15 cellular contexts compared by ENCODE assay signal in the genomic region with DNA sequence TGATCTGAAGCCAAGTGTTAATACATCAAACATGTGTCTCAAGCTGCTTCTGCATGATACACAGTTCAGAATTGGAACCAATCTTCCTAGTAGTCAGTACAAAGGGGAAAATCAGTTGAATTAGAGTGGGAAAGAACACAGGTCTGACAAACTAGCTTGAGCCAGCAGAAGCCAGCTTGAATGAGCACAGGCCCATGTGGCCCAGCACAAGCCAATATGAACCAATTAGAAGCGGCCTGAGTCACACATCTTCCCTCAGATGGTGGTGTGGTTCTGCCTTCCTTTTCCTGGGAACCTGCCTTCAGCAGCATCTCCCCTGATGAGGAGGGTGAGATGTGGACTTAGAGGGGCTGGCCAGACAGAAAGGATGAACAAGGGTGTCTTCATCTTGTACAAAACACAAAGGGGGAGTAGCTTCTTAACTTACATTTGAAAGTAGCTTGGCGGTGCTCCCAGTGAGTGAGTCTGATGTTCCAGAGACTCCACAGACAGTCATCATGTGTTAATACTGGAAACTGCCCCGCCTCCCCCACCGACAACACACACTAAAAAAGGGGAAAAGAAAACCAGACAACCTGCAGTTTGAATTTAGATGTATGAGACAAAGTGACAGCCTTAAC.
DNase-seq lines count a peak whose midpoint lies in the region; ATAC-seq and TF ChIP-seq lines count a peak whose summit lies in the region.
"Had no signal": no experiment of that assay in that cellular context is flagged by ENCODE, and none has a peak within 500 bp of the region (broad histone marks: within the 10 kb centered on the region; RNA-seq: fewer than 3 reads in every experiment).

No MANE protein-coding gene starts in this region.

- CTCF ChIA-PET in RWPE1 (lab: Yijun Ruan, JAX) = no interaction called here
- CTCF ChIA-PET in activated CD8-positive, alpha-beta memory T cell treated with anti-CD3 and anti-CD28 coated beads, Interleukin-2, amount 10 ng/mL, durations not matched to agents 7 days and 5 days (lab: Charles Lee) = no interaction called here

- TF ChIP-seq CTCF in RWPE1 (conservative IDR thresholded peaks at IDR 0.05; ENCODE audit: low read depth) (no peak), fibroblast of pulmonary artery (IDR thresholded peaks at IDR 0.05; ENCODE audit: low read length, missing control alignments) (no peak)

- H3K36me3 Mint-ChIP-seq in activated CD8-positive, alpha-beta memory T cell treated with anti-CD3 and anti-CD28 coated beads, Interleukin-2, amount 10 ng/mL, durations not matched to agents 7 days and 5 days = no peaks in the 10 kb centered on the region

- no peak overlapping the region for H3K27ac ChIP-seq in RWPE1
- H3K27ac ChIP-seq: esophagus squamous epithelium, pancreas had no signal

- intact Hi-C loops in sciatic nerve (cut with DNase I) = no loop called here

- POLR2A ChIA-PET in RWPE1 (lab: Yijun Ruan, JAX; ENCODE audit: low non-redundant PET) = no interaction called here

- ATAC-seq in sciatic nerve = peak; percentile 28
- ATAC-seq in activated CD8-positive, alpha-beta memory T cell treated with anti-CD3 and anti-CD28 coated beads, Interleukin-2, amount 10 ng/mL, durations not matched to agents 7 days and 5 days = no peak
- no peak for ATAC-seq in activated CD4-positive, CD25-positive, alpha-beta regulatory T cell treated with anti-CD3 and anti-CD28 coated beads, Interleukin-2, amount 50 U/mL, for 24 hours
- ATAC-seq: pancreas; stimulated activated naive CD8-positive, alpha-beta T cell treated with anti-CD3 and anti-CD28 coated beads, Interleukin-15, Interleukin-2, amounts not matched to agents 100 U/mL and 50 U/mL, for 24 hours had no signal

- no peak overlapping the region for H3K27ac Mint-ChIP-seq in activated CD8-positive, alpha-beta memory T cell treated with anti-CD3 and anti-CD28 coated beads, Interleukin-2, amount 10 ng/mL, durations not matched to agents 7 days and 5 days
- H3K27ac Mint-ChIP-seq: activated CD4-positive, alpha-beta T cell treated with anti-CD3 and anti-CD28 coated beads, Interleukin-2, amount 10 ng/mL, durations not matched to agents 24 days and 14 days; activated T-helper 2 cell treated with anti-CD3 and anti-CD28 coated beads, Interferon-gamma antibody, Interleukin-2, Interleukin-4, amounts not matched to agents 10 μg/mL and 5 μg/mL and 100 μg/mL, durations not matched to agents 14 hours and 24 hours and 36 hours had no signal

- H3K4me3 ChIP-seq in fibroblast of pulmonary artery (replicated peaks; ENCODE audit: low read depth, low read length) = no peak overlapping the region
- H3K4me3 ChIP-seq: esophagus squamous epithelium, lung, pancreas had no signal

- DNase-seq in GM04503 (ENCODE audit: low read depth) (peak; percentile 24), RWPE1 (ENCODE audit: low spot score) (peak; percentile 20), fibroblast of pulmonary artery (ENCODE audit: low read depth) (peak; percentile 71), sciatic nerve (ENCODE audit: low spot score) (no peak), hippocampal formation (lab: John Stamatoyannopoulos, UW) (no peak), NCI-H187 treated with DMSO at 0.1 percent for 48 hours (lab: John Stamatoyannopoulos, UW) (no peak)
- DNase-seq in activated CD8-positive, alpha-beta memory T cell treated with anti-CD3 and anti-CD28 coated beads, Interleukin-2, amount 10 ng/mL, durations not matched to agents 7 days and 5 days = no peak
- DNase-seq: activated CD4-positive, alpha-beta T cell treated with anti-CD3 and anti-CD28 coated beads, Interleukin-2, amount 10 ng/mL, durations not matched to agents 24 days and 14 days; esophagus squamous epithelium; Karpas-422; pancreas; stimulated activated naive CD8-positive, alpha-beta T cell treated with anti-CD3 and anti-CD28 coated beads, Interleukin-15, Interleukin-2, amounts not matched to agents 100 U/mL and 50 U/mL, for 24 hours had no signal

- no peaks in the 10 kb centered on the region for H3K27me3 Mint-ChIP-seq in activated CD8-positive, alpha-beta memory T cell treated with anti-CD3 and anti-CD28 coated beads, Interleukin-2, amount 10 ng/mL, durations not matched to agents 7 days and 5 days
- H3K27me3 Mint-ChIP-seq: activated CD4-positive, alpha-beta T cell treated with anti-CD3 and anti-CD28 coated beads, Interleukin-2, amount 10 ng/mL, durations not matched to agents 24 days and 14 days had no signal

- no peak overlapping the region for H3K4me3 Mint-ChIP-seq in activated CD8-positive, alpha-beta memory T cell treated with anti-CD3 and anti-CD28 coated beads, Interleukin-2, amount 10 ng/mL, durations not matched to agents 7 days and 5 days
- H3K4me3 Mint-ChIP-seq: activated CD4-positive, alpha-beta T cell treated with anti-CD3 and anti-CD28 coated beads, Interleukin-2, amount 10 ng/mL, durations not matched to agents 24 days and 14 days had no signal

- no peaks in the 10 kb centered on the region for H3K9me3 Mint-ChIP-seq in activated CD8-positive, alpha-beta memory T cell treated with anti-CD3 and anti-CD28 coated beads, Interleukin-2, amount 10 ng/mL, durations not matched to agents 7 days and 5 days (ENCODE audit: low read depth)
- H3K9me3 Mint-ChIP-seq: activated CD4-positive, alpha-beta T cell treated with anti-CD3 and anti-CD28 coated beads, Interleukin-2, amount 10 ng/mL, durations not matched to agents 24 days and 14 days; activated T-helper 2 cell treated with anti-CD3 and anti-CD28 coated beads, Interferon-gamma antibody, Interleukin-2, Interleukin-4, amounts not matched to agents 10 μg/mL and 5 μg/mL and 100 μg/mL, durations not matched to agents 14 hours and 24 hours and 36 hours had no signal

- no peaks in the 10 kb centered on the region for H3K4me1 Mint-ChIP-seq in activated CD8-positive, alpha-beta memory T cell treated with anti-CD3 and anti-CD28 coated beads, Interleukin-2, amount 10 ng/mL, durations not matched to agents 7 days and 5 days
- H3K4me1 Mint-ChIP-seq: activated CD4-positive, alpha-beta T cell treated with anti-CD3 and anti-CD28 coated beads, Interleukin-2, amount 10 ng/mL, durations not matched to agents 24 days and 14 days had no signal

Comparison
In these comparisons a context has a peak if more than half of its experiments do, and no peak if none do; other contexts are left out.
1. DNase-seq: peak in GM04503 (single experiment), RWPE1 (single experiment) and fibroblast of pulmonary artery (single experiment); none in sciatic nerve (single experiment), hippocampal formation (0 of 2), activated CD8-positive, alpha-beta memory T cell treated with anti-CD3 and anti-CD28 coated beads, Interleukin-2, amount 10 ng/mL, durations not matched to agents 7 days and 5 days (single experiment) and NCI-H187 treated with DMSO at 0.1 percent for 48 hours (single experiment).